In genomic region chr2:157176602-157177001, GRCh38 we compare ENCODE assay signal across 16 cellular contexts.
A peak's percentile ranks its signal among the peaks of the same experiment; 100 is the strongest.
DNase-seq lines count a peak whose midpoint lies in the region; ATAC-seq and TF ChIP-seq lines count a peak whose summit lies in the region.
"Had no signal": no experiment of that assay in that cellular context is flagged by ENCODE, and none has a peak within 500 bp of the region (broad histone marks: within the 10 kb centered on the region; RNA-seq: fewer than 3 reads in every experiment).

No MANE protein-coding gene starts in this region.

- no peak for TF ChIP-seq POLR2A in breast epithelium (IDR thresholded peaks at IDR 0.05)

- no peaks in the 10 kb centered on the region for H3K9me3 Mint-ChIP-seq in MCF 10A (ENCODE audit: unreplicated experiment)
- no peaks in the 10 kb centered on the region for H3K9me3 Mint-ChIP-seq in activated T-helper 17 cell treated with anti-CD3 and anti-CD28 coated beads, Interleukin-2, amount 50 U/mL, for 72 hours
- H3K9me3 Mint-ChIP-seq: CD8-positive, alpha-beta T cell had no signal

- H3K27me3 ChIP-seq in breast epithelium (no peaks in the 10 kb centered on the region), KMS-11 (ENCODE audit: insufficient read depth, low read depth) (no peaks in the 10 kb centered on the region)
- H3K27me3 ChIP-seq: BLaER1 treated with 17β-estradiol and CSF1 and Interleukin-3, amounts not matched to agents 10 nM and 100 nM had no signal

- no peaks in the 10 kb centered on the region for H3K79me2 ChIP-seq in KMS-11 (ENCODE audit: insufficient read depth, low read depth)

- BruUV-seq in MCF 10A (replicated peaks; lab: Mats Ljungman, UMichigan) = no TSS peak

- H3K4me3 ChIP-seq in breast epithelium (no peak overlapping the region), KMS-11 (IDR thresholded peaks at IDR 0.05; ENCODE audit: insufficient read depth, low read depth, low read length) (no peak overlapping the region)
- H3K4me3 ChIP-seq: BLaER1 treated with 17β-estradiol and CSF1 and Interleukin-3, amounts not matched to agents 10 nM and 100 nM; GM12878; GM23248; HAP-1 had no signal

- H3K4me1 Mint-ChIP-seq in MCF 10A (ENCODE audit: insufficient read depth, unreplicated experiment) = peaks cover 17% of the 10 kb centered on the region
- no peaks in the 10 kb centered on the region for H3K4me1 Mint-ChIP-seq in activated T-helper 17 cell treated with anti-CD3 and anti-CD28 coated beads, Interleukin-2, amount 50 U/mL, for 72 hours
- H3K4me1 Mint-ChIP-seq: B cell had no signal

- no peak overlapping the region for H3K27ac ChIP-seq in breast epithelium
- H3K27ac ChIP-seq in KMS-11 = no peak overlapping the region
- H3K27ac ChIP-seq: 22Rv1; BLaER1 treated with 17β-estradiol and CSF1 and Interleukin-3, amounts not matched to agents 10 nM and 100 nM; GM23248 had no signal

- H3K4me3 Mint-ChIP-seq in MCF 10A (ENCODE audit: unreplicated experiment) = no peak overlapping the region
- no peak overlapping the region for H3K4me3 Mint-ChIP-seq in activated T-helper 17 cell treated with anti-CD3 and anti-CD28 coated beads, Interleukin-2, amount 50 U/mL, for 72 hours
- H3K4me3 Mint-ChIP-seq: B cell; CD8-positive, alpha-beta T cell had no signal

- H2AFZ ChIP-seq in KMS-11 (ENCODE audit: low read depth) = no peak overlapping the region; the same call in 1 of the 2 replicates
- H2AFZ ChIP-seq: GM23248 had no signal

- no peak for TF ChIP-seq CTCF in MCF 10A (IDR thresholded peaks at IDR 0.05; ENCODE audit: unreplicated experiment)
- TF ChIP-seq CTCF in breast epithelium (IDR thresholded peaks at IDR 0.05) = no peak
- TF ChIP-seq CTCF in KMS-11 (conservative IDR thresholded peaks at IDR 0.05; ENCODE audit: low read depth, low read length) = no peak

- no peaks in the 10 kb centered on the region for H3K36me3 ChIP-seq in breast epithelium
- no peaks in the 10 kb centered on the region for H3K36me3 ChIP-seq in KMS-11 (ENCODE audit: insufficient read depth)
- H3K36me3 ChIP-seq: BLaER1 treated with 17β-estradiol and CSF1 and Interleukin-3, amounts not matched to agents 10 nM and 100 nM; HAP-1 had no signal

- H3K9ac ChIP-seq in KMS-11 = no peak overlapping the region
- H3K9ac ChIP-seq: BLaER1 treated with 17β-estradiol and CSF1 and Interleukin-3, amounts not matched to agents 10 nM and 100 nM; GM23248 had no signal

- peak overlapping the region; percentile 92 for H3K27ac Mint-ChIP-seq in MCF 10A (ENCODE audit: low read depth, unreplicated experiment)
- H3K27ac Mint-ChIP-seq in activated T-helper 17 cell treated with anti-CD3 and anti-CD28 coated beads, Interleukin-2, amount 50 U/mL, for 72 hours = no peak overlapping the region
- H3K27ac Mint-ChIP-seq: B cell; CD8-positive, alpha-beta T cell had no signal

- peak; percentile 40 for ATAC-seq in activated T-helper 17 cell treated with anti-CD3 and anti-CD28 coated beads, Interleukin-2, amount 50 U/mL, for 72 hours (replicated peaks)
- ATAC-seq in HG03342 (IDR thresholded peaks at IDR 0.05; ENCODE audit: unreplicated experiment) = no peak
- ATAC-seq: CD8-positive, alpha-beta T cell; GM12878 had no signal

- H3K9me3 ChIP-seq in breast epithelium = no peaks in the 10 kb centered on the region
- H3K9me3 ChIP-seq: HAP-1 had no signal

- DNase-seq in MCF 10A (ENCODE audit: unreplicated experiment) (no peak), breast epithelium (ENCODE audit: low spot score in 2 of 2) (no peak), SIG-M5 (lab: John Stamatoyannopoulos, UW) (no peak), HK-2 (ENCODE audit: unreplicated experiment) (no peak)
- DNase-seq: Calu3; CD8-positive, alpha-beta T cell; DMS79 treated with DMSO at 0.1 percent for 48 hours; GM23248 had no signal

- intact Hi-C loops in MCF 10A (cut with micrococcal nuclease) (no loop called here), breast epithelium (cut with DNase I; ENCODE audit: low total_unique reads) (no loop called here)

- H4K20me1 ChIP-seq in KMS-11 (ENCODE audit: insufficient read depth) = no peaks in the 10 kb centered on the region
- H4K20me1 ChIP-seq: BLaER1 treated with 17β-estradiol and CSF1 and Interleukin-3, amounts not matched to agents 10 nM and 100 nM had no signal

- no peaks in the 10 kb centered on the region for H3K27me3 Mint-ChIP-seq in MCF 10A (ENCODE audit: insufficient read depth, unreplicated experiment)
- peaks cover 3% of the 10 kb centered on the region for H3K27me3 Mint-ChIP-seq in activated T-helper 17 cell treated with anti-CD3 and anti-CD28 coated beads, Interleukin-2, amount 50 U/mL, for 72 hours
- H3K27me3 Mint-ChIP-seq: B cell had no signal

- POLR2A ChIA-PET in MCF 10A (lab: Yijun Ruan, JAX) = no interaction called here

- H3K4me1 ChIP-seq in breast epithelium (no peaks in the 10 kb centered on the region), KMS-11 (ENCODE audit: low read depth, poor library complexity, severe bottlenecking) (peaks cover 25% of the 10 kb centered on the region)
- H3K4me1 ChIP-seq: HAP-1 had no signal

- CTCF ChIA-PET in MCF 10A (lab: Yijun Ruan, JAX) = interaction anchor here (0.6 kb wide), 1 partner anchor 841 kb away, joined by 3 read pairs; no protein-coding TSS in a partner anchor

- no peaks in the 10 kb centered on the region for H3K36me3 Mint-ChIP-seq in MCF 10A (ENCODE audit: insufficient read depth, unreplicated experiment)
- H3K36me3 Mint-ChIP-seq in activated T-helper 17 cell treated with anti-CD3 and anti-CD28 coated beads, Interleukin-2, amount 50 U/mL, for 72 hours (ENCODE audit: low read depth) = no peaks in the 10 kb centered on the region
- H3K36me3 Mint-ChIP-seq: CD8-positive, alpha-beta T cell had no signal

- H3K4me2 ChIP-seq in KMS-11 = peak overlapping the region; percentile 2; the same call in 1 of the 2 replicates
- H3K4me2 ChIP-seq: BLaER1 treated with 17β-estradiol and CSF1 and Interleukin-3, amounts not matched to agents 10 nM and 100 nM had no signal
